In the genomic region with DNA sequence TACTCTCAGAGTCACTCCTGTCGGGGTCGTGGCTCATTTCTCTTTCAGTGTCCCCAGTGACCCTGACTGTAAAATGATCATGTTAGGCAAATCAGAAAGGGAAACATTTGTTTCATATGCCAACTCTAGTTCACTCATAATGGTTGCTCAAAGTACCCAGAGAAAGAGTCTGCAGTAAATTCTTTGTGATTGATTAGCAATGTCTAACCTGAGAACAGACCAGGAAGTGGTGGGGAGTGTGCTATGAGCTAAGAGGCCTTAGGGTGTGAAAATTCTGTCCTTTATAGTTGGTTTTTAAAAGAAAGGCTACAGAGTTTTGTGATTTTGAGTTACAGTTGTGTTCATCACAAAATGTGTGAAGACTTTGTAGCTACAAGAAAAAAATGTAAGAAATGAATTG, we compare ENCODE assay signal across 25 cellular contexts.
"Had no signal": no experiment of that assay in that cellular context is flagged by ENCODE, and none has a peak within 500 bp of the region (broad histone marks: within the 10 kb centered on the region; RNA-seq: fewer than 3 reads in every experiment).

No MANE protein-coding gene starts in this region.

- H3K27ac ChIP-seq: SK-N-MC had no signal

- H3K4me1 Mint-ChIP-seq: activated CD4-positive, alpha-beta memory T cell treated with anti-CD3 and anti-CD28 coated beads, Interleukin-2, amount 10 ng/mL, durations not matched to agents 7 days and 5 days; T-cell had no signal

- ATAC-seq: Right ventricle myocardium inferior, T-cell had no signal

- H3K27ac Mint-ChIP-seq: activated B cell treated with CpG ODN at 0.5 μM for 24 hours; activated CD4-positive, alpha-beta memory T cell treated with anti-CD3 and anti-CD28 coated beads, Interleukin-2, amount 10 ng/mL, durations not matched to agents 7 days and 5 days; activated CD4-positive, alpha-beta T cell treated with anti-CD3 and anti-CD28 coated beads, Interleukin-2, amount 10 ng/mL, durations not matched to agents 7 days and 5 days; T-cell had no signal

- H3K36me3 Mint-ChIP-seq: T-cell had no signal

- H3K4me3 Mint-ChIP-seq: activated B cell treated with CpG ODN at 0.5 μM for 24 hours; activated CD4-positive, alpha-beta memory T cell treated with anti-CD3 and anti-CD28 coated beads, Interleukin-2, amount 10 ng/mL, durations not matched to agents 7 days and 5 days; activated CD4-positive, alpha-beta T cell treated with anti-CD3 and anti-CD28 coated beads, Interleukin-2, amount 10 ng/mL, durations not matched to agents 7 days and 5 days; T-cell had no signal

- H3K4me3 ChIP-seq: SK-N-MC had no signal

- DNase-seq: activated B cell treated with CpG ODN at 0.5 μM for 24 hours; activated CD4-positive, alpha-beta memory T cell treated with anti-CD3 and anti-CD28 coated beads, Interleukin-2, amount 10 ng/mL, durations not matched to agents 7 days and 5 days; activated CD4-positive, alpha-beta T cell treated with anti-CD3 and anti-CD28 coated beads for 1 hour; activated CD4-positive, alpha-beta T cell treated with anti-CD3 and anti-CD28 coated beads, Interleukin-2, amount 10 ng/mL, durations not matched to agents 7 days and 5 days; activated CD8-positive, alpha-beta memory T cell treated with anti-CD3 and anti-CD28 coated beads, Interleukin-2, amount 50 U/mL, for 48 hours; activated gamma-delta T cell treated with Interleukin-2 at 50 U/mL for 16 hours; activated naive CD4-positive, alpha-beta T cell treated with anti-CD3 and anti-CD28 coated beads, Interleukin-2, amount 50 U/mL, for 16 hours; activated T-cell treated with anti-CD3 and anti-CD28 coated beads, Interleukin-2, amount 50 U/mL, for 1 hour; aorta; central memory CD4-positive, alpha-beta T cell; Kasumi-1; KBM-7; NCI-H1048; NCI-H146; NCI-H187 treated with DMSO at 0.1 percent for 48 hours; NCI-H2081 treated with DMSO at 0.1 percent for 48 hours; NCI-H2171; NCI-H2227 treated with DMSO at 0.1 percent for 48 hours; NCI-H446 treated with DMSO at 0.1 percent for 48 hours; NCI-H524 treated with DMSO at 0.1 percent for 48 hours; NCI-H82; T-cell; T1000 had no signal

- H3K9me3 Mint-ChIP-seq: activated B cell treated with CpG ODN at 0.5 μM for 24 hours; activated CD4-positive, alpha-beta memory T cell treated with anti-CD3 and anti-CD28 coated beads, Interleukin-2, amount 10 ng/mL, durations not matched to agents 7 days and 5 days; activated CD4-positive, alpha-beta T cell treated with anti-CD3 and anti-CD28 coated beads, Interleukin-2, amount 10 ng/mL, durations not matched to agents 7 days and 5 days had no signal
